2 cellular contexts compared by ENCODE assay signal in the genomic region with DNA sequence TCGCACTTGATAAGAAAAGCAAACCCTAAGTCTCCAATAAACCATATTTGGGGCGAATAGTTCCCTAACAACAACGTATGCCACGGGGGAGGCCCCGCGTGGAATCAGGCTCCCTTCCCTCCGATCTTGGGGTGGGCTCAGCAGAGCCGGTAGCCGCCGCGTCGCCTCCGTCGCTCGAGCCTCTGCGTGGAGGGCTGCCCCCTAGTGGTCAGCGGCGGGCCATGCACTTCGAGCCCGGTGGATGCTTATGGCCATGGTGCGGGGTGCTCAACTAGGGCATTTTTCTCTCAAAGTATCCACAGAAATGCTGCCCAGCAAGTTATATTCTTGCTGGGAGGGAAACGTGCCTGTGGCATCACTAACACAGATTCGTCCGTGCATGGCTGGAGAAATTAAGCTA.
TF ChIP-seq lines count a peak whose summit lies in the region.
"Not testable (repeated sequence)": the region's sequence is repeated elsewhere in the genome, so short reads cannot be mapped to it uniquely, and the experiment has no call there.

No MANE protein-coding gene starts in this region.

TF ChIP-seq in IMR-90, 13 proteins besides CTCF, POLR2A, EP300 and RAD21:
- peak; percentile 26; the same call in 1 of the 2 replicates for TF ChIP-seq SMC3 (IDR thresholded peaks at IDR 0.05; ENCODE audit: low read depth, low read length)
TF ChIP-seq in IMR-90: peak in this region for 1; not testable (repeated sequence) for 12.

TF ChIP-seq in HepG2, 621 proteins besides CTCF, POLR2A, EP300 and RAD21:
- TF ChIP-seq SP5 (CRISPR knock-in tag; IDR thresholded peaks at IDR 0.05; ENCODE audit: borderline replicate concordance, low read depth), result peak; percentile 36; the same call in 1 of the 2 replicates
- 0 out of 2 replicates have a peak, but pooled peaks have one; percentile 25 for TF ChIP-seq GATAD1 (CRISPR knock-in tag; IDR thresholded peaks at IDR 0.05)
- peak; percentile 50; the same call in 1 of the 2 replicates for TF ChIP-seq GABPB1 (CRISPR knock-in tag; IDR thresholded peaks at IDR 0.05)
- TF ChIP-seq GATAD2A (CRISPR knock-in tag; IDR thresholded peaks at IDR 0.05), result peak; percentile 29; the same call in 1 of the 2 replicates
- peak; percentile 52; the same call in 1 of the 2 replicates for TF ChIP-seq SAP130 (CRISPR knock-in tag; IDR thresholded peaks at IDR 0.05; ENCODE audit: low read depth)
- peak; percentile 68 for TF ChIP-seq STAG1 (CRISPR knock-in tag; IDR thresholded peaks at IDR 0.05)
- TF ChIP-seq, protein P1, sequence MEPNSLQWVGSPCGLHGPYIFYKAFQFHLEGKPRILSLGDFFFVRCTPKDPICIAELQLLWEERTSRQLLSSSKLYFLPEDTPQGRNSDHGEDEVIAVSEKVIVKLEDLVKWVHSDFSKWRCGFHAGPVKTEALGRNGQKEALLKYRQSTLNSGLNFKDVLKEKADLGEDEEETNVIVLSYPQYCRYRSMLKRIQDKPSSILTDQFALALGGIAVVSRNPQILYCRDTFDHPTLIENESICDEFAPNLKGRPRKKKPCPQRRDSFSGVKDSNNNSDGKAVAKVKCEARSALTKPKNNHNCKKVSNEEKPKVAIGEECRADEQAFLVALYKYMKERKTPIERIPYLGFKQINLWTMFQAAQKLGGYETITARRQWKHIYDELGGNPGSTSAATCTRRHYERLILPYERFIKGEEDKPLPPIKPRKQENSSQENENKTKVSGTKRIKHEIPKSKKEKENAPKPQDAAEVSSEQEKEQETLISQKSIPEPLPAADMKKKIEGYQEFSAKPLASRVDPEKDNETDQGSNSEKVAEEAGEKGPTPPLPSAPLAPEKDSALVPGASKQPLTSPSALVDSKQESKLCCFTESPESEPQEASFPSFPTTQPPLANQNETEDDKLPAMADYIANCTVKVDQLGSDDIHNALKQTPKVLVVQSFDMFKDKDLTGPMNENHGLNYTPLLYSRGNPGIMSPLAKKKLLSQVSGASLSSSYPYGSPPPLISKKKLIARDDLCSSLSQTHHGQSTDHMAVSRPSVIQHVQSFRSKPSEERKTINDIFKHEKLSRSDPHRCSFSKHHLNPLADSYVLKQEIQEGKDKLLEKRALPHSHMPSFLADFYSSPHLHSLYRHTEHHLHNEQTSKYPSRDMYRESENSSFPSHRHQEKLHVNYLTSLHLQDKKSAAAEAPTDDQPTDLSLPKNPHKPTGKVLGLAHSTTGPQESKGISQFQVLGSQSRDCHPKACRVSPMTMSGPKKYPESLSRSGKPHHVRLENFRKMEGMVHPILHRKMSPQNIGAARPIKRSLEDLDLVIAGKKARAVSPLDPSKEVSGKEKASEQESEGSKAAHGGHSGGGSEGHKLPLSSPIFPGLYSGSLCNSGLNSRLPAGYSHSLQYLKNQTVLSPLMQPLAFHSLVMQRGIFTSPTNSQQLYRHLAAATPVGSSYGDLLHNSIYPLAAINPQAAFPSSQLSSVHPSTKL (CRISPR knock-in tag; IDR thresholded peaks at IDR 0.05), result peak; percentile 25; the same call in 1 of the 2 replicates
- TF ChIP-seq ZNF574 (CRISPR knock-in tag; IDR thresholded peaks at IDR 0.05), result peak; percentile 36; the same call in 1 of the 2 replicates
- 0 out of 2 replicates have a peak, but pooled peaks have one; percentile 39 for TF ChIP-seq ZNF331 (CRISPR knock-in tag; IDR thresholded peaks at IDR 0.05)
- peak; percentile 70; the same call in 1 of the 2 replicates for TF ChIP-seq KDM2A (CRISPR knock-in tag; IDR thresholded peaks at IDR 0.05; ENCODE audit: borderline replicate concordance, low read depth)
- TF ChIP-seq PHF5A (CRISPR knock-in tag; IDR thresholded peaks at IDR 0.05; ENCODE audit: low read depth, unreplicated experiment), result peak; percentile 32
- TF ChIP-seq, protein P2, sequence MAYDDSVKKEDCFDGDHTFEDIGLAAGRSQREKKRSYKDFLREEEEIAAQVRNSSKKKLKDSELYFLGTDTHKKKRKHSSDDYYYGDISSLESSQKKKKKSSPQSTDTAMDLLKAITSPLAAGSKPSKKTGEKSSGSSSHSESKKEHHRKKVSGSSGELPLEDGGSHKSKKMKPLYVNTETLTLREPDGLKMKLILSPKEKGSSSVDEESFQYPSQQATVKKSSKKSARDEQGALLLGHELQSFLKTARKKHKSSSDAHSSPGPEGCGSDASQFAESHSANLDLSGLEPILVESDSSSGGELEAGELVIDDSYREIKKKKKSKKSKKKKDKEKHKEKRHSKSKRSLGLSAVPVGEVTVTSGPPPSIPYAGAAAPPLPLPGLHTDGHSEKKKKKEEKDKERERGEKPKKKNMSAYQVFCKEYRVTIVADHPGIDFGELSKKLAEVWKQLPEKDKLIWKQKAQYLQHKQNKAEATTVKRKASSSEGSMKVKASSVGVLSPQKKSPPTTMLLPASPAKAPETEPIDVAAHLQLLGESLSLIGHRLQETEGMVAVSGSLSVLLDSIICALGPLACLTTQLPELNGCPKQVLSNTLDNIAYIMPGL (CRISPR knock-in tag; IDR thresholded peaks at IDR 0.05; ENCODE audit: borderline replicate concordance in 1 of 2, low read depth in 1 of 2), result peak in 1 of 2 experiments; percentile 89; a peak in 2 of 4 replicates
- TF ChIP-seq ZNF777 (CRISPR knock-in tag; IDR thresholded peaks at IDR 0.05), result peak; percentile 53
- TF ChIP-seq NR2F6 (IDR thresholded peaks at IDR 0.05), result not testable (repeated sequence)
- TF ChIP-seq NR2F6 (CRISPR knock-in tag; IDR thresholded peaks at IDR 0.05), result peak; percentile 16; the same call in 1 of the 2 replicates
- 0 out of 2 replicates have a peak, but pooled peaks have one; percentile 11 for TF ChIP-seq RXRB (CRISPR knock-in tag; IDR thresholded peaks at IDR 0.05; ENCODE audit: borderline replicate concordance)
- peak; percentile 25; the same call in 1 of the 2 replicates for TF ChIP-seq HOXA3 (CRISPR knock-in tag; IDR thresholded peaks at IDR 0.05)
TF ChIP-seq in HepG2: peak in this region for 16; not testable (repeated sequence) for 605.
